In the genomic region with DNA sequence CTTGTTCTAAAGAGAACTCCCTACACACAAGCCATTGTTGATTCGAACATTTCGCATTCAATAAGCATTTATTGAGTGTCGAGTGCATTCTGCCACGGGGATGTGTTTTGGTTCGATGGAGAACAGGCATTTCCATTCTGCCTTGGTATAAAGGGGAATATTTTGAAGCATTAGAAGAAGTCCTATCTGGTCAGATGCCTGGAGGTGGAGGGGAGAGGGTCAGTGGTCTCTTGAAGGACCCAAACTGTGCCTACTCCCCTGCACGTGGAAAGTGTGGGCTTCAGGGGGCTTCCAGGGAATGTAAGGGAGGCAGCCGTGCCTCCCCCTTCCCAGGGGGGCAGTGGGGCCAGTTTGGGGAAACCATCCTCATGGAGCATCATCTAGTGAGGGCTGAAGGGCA, we compare ENCODE assay signal across 18 cellular contexts. TPM values are rescaled to one million over a fixed set of nuclear protein-coding genes. Genes with fewer than 3 reads are reported as not detected.
A peak's percentile ranks its signal among the peaks of the same experiment; 100 is the strongest.
DNase-seq lines count a peak whose midpoint lies in the region; ATAC-seq and TF ChIP-seq lines count a peak whose summit lies in the region.
"Had no signal": no experiment of that assay in that cellular context is flagged by ENCODE, and none has a peak within 500 bp of the region (broad histone marks: within the 10 kb centered on the region; RNA-seq: fewer than 3 reads in every experiment).

No MANE protein-coding gene starts in this region.

- intact Hi-C loops in activated CD4-positive, alpha-beta T cell treated with anti-CD3 and anti-CD28 coated beads for 36 hours (cut with DNase I, micrococcal nuclease), result no loop called here
- intact Hi-C loops in activated CD8-positive, alpha-beta T cell treated with anti-CD3 and anti-CD28 coated beads for 36 hours (cut with micrococcal nuclease), result no loop called here

- peak overlapping the region; percentile 55 for H3K4me3 Mint-ChIP-seq in neural progenitor cell
- no peak overlapping the region for H3K4me3 Mint-ChIP-seq in activated CD4-positive, alpha-beta T cell treated with anti-CD3 and anti-CD28 coated beads for 36 hours
- no peak overlapping the region for H3K4me3 Mint-ChIP-seq in activated CD8-positive, alpha-beta T cell treated with anti-CD3 and anti-CD28 coated beads for 36 hours
- H3K4me3 Mint-ChIP-seq: CD4-positive, alpha-beta memory T cell; GM23338; H9 had no signal

- H3K4me2 ChIP-seq in neural progenitor cell, result no peak overlapping the region
- H3K4me2 ChIP-seq: GM23338 had no signal

- no peak overlapping the region for H3K9ac ChIP-seq in neural progenitor cell

- H3K9me3 ChIP-seq in neural progenitor cell (ENCODE audit: low read depth), result no peaks in the 10 kb centered on the region

- peaks cover 3% of the 10 kb centered on the region for H4K20me1 ChIP-seq in neural progenitor cell (ENCODE audit: low read depth)

- peaks cover 12% of the 10 kb centered on the region for H3K27me3 Mint-ChIP-seq in neural progenitor cell (ENCODE audit: insufficient read depth, low read depth)
- peaks cover 34% of the 10 kb centered on the region for H3K27me3 Mint-ChIP-seq in activated CD4-positive, alpha-beta T cell treated with anti-CD3 and anti-CD28 coated beads for 36 hours
- peaks cover 8% of the 10 kb centered on the region for H3K27me3 Mint-ChIP-seq in activated CD8-positive, alpha-beta T cell treated with anti-CD3 and anti-CD28 coated beads for 36 hours

- CTCF ChIA-PET in activated CD4-positive, alpha-beta T cell treated with anti-CD3 and anti-CD28 coated beads for 36 hours (lab: Charles Lee), result no interaction called here
- CTCF ChIA-PET in activated CD8-positive, alpha-beta T cell treated with anti-CD3 and anti-CD28 coated beads for 36 hours (lab: Charles Lee), result no interaction called here

- no peaks in the 10 kb centered on the region for H3K79me2 ChIP-seq in neural progenitor cell (ENCODE audit: low read depth)

- ATAC-seq in activated CD4-positive, alpha-beta T cell treated with anti-CD3 and anti-CD28 coated beads for 36 hours, result no peak
- no peak for ATAC-seq in activated CD8-positive, alpha-beta T cell treated with anti-CD3 and anti-CD28 coated beads for 36 hours
- ATAC-seq: GM23338, HCT116 had no signal

- H3K9me3 Mint-ChIP-seq in neural progenitor cell, result peaks cover 17% of the 10 kb centered on the region
- H3K9me3 Mint-ChIP-seq in activated CD4-positive, alpha-beta T cell treated with anti-CD3 and anti-CD28 coated beads for 36 hours (ENCODE audit: low read depth), result no peaks in the 10 kb centered on the region
- no peaks in the 10 kb centered on the region for H3K9me3 Mint-ChIP-seq in activated CD8-positive, alpha-beta T cell treated with anti-CD3 and anti-CD28 coated beads for 36 hours

- H3K27ac ChIP-seq in cingulate gyrus (ENCODE audit: low read depth, low read length) (peak overlapping the region; percentile 31), neural progenitor cell (no peak overlapping the region), substantia nigra (ENCODE audit: low read depth, low read length, poor library complexity, severe bottlenecking) (peak overlapping the region; percentile 16)

- no peak overlapping the region for H2AFZ ChIP-seq in neural progenitor cell (replicated peaks)
- H2AFZ ChIP-seq: GM23338 had no signal

- peaks cover 11% of the 10 kb centered on the region for H3K36me3 Mint-ChIP-seq in neural progenitor cell
- no peaks in the 10 kb centered on the region for H3K36me3 Mint-ChIP-seq in activated CD4-positive, alpha-beta T cell treated with anti-CD3 and anti-CD28 coated beads for 36 hours (ENCODE audit: low read depth)
- H3K36me3 Mint-ChIP-seq in activated CD8-positive, alpha-beta T cell treated with anti-CD3 and anti-CD28 coated beads for 36 hours (ENCODE audit: low read depth), result no peaks in the 10 kb centered on the region
- H3K36me3 Mint-ChIP-seq: CD4-positive, alpha-beta memory T cell had no signal

- no peak for DNase-seq in neural progenitor cell (ENCODE audit: low spot score)
- DNase-seq in substantia nigra (lab: John Stamatoyannopoulos, UW), result no peak
- DNase-seq in activated CD4-positive, alpha-beta T cell treated with anti-CD3 and anti-CD28 coated beads for 36 hours, result no peak
- DNase-seq in activated CD8-positive, alpha-beta T cell treated with anti-CD3 and anti-CD28 coated beads for 36 hours, result no peak
- no peak for DNase-seq in NCI-H1092 treated with DMSO at 0.1 percent for 48 hours (lab: John Stamatoyannopoulos, UW)
- DNase-seq: C1 segment of cervical spinal cord; Calu3; CD4-positive, alpha-beta memory T cell; COR-L47; DMS53; DMS79 treated with DMSO at 0.1 percent for 48 hours; GF-D8; H9 had no signal

- peaks cover 28% of the 10 kb centered on the region for H3K27me3 ChIP-seq in neural progenitor cell

- H3K4me3 ChIP-seq in neural progenitor cell, result no peak overlapping the region
- H3K4me3 ChIP-seq: GM23338 had no signal

- no peak overlapping the region for H3K27ac Mint-ChIP-seq in neural progenitor cell
- no peak overlapping the region for H3K27ac Mint-ChIP-seq in activated CD4-positive, alpha-beta T cell treated with anti-CD3 and anti-CD28 coated beads for 36 hours
- no peak overlapping the region for H3K27ac Mint-ChIP-seq in activated CD8-positive, alpha-beta T cell treated with anti-CD3 and anti-CD28 coated beads for 36 hours
- H3K27ac Mint-ChIP-seq: CD4-positive, alpha-beta memory T cell; GM23338; H9 had no signal

- H3K4me1 Mint-ChIP-seq in neural progenitor cell, result peaks cover 43% of the 10 kb centered on the region
- H3K4me1 Mint-ChIP-seq in activated CD4-positive, alpha-beta T cell treated with anti-CD3 and anti-CD28 coated beads for 36 hours, result no peaks in the 10 kb centered on the region
- peaks cover 11% of the 10 kb centered on the region for H3K4me1 Mint-ChIP-seq in activated CD8-positive, alpha-beta T cell treated with anti-CD3 and anti-CD28 coated beads for 36 hours (ENCODE audit: low read depth)
- H3K4me1 Mint-ChIP-seq: CD4-positive, alpha-beta memory T cell had no signal

- H3K4me1 ChIP-seq in neural progenitor cell, result peaks cover 21% of the 10 kb centered on the region

- POLR2A ChIA-PET in activated CD4-positive, alpha-beta T cell treated with anti-CD3 and anti-CD28 coated beads for 36 hours (lab: Charles Lee), result no interaction called here
- POLR2A ChIA-PET in activated CD8-positive, alpha-beta T cell treated with anti-CD3 and anti-CD28 coated beads for 36 hours (lab: Charles Lee), result no interaction called here

- peaks cover 14% of the 10 kb centered on the region for H3F3A ChIP-seq in neural progenitor cell (ENCODE audit: low read depth)

- no peak for TF ChIP-seq CTCF in neural progenitor cell (IDR thresholded peaks at IDR 0.05)
- no peak for TF ChIP-seq CTCF in activated CD8-positive, alpha-beta T cell treated with anti-CD3 and anti-CD28 coated beads for 36 hours (IDR thresholded peaks at IDR 0.05)

- no peaks in the 10 kb centered on the region for H3K36me3 ChIP-seq in neural progenitor cell

RNA-seq across cellular contexts. Expression of gene AJAP1, which starts 8.3 kb away (rescaled TPM):
- 0.19 and 0.21 TPM in 2 replicates for total RNA-seq in neural progenitor cell (ENCODE audit: low replicate concordance)
- not detected for total RNA-seq in activated CD4-positive, alpha-beta T cell treated with anti-CD3 and anti-CD28 coated beads for 36 hours
- total RNA-seq in activated CD8-positive, alpha-beta T cell treated with anti-CD3 and anti-CD28 coated beads for 36 hours, result under 1 TPM; 0.65 to 0.78 TPM
- total RNA-seq: A172, A673, Calu3, GM23338 had no signal
